In the genomic region with DNA sequence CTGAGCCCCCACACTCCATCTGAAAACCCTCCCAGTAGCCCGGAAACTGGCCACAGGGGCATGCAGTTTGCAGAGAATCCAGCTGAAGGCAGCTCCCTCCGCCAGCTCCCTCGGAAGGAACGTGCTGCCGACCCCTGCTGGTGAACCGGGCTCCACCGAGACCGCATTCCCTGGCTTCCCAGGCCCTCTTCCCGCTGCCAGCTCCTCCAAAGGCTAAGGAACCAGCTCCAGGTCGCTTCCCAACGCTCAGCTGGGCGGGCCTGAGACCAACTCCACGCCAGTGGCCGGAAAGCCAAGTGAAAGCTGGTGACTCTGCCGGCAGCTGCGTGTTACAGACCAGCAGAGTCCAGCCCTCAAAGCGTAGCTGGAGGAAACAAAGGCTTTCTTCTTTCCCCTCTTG, we compare ENCODE assay signal across 9 cellular contexts. TPM values are rescaled to one million over a fixed set of nuclear protein-coding genes. Genes with fewer than 3 reads are reported as not detected.
A peak's percentile ranks its signal among the peaks of the same experiment; 100 is the strongest.
DNase-seq lines count a peak whose midpoint lies in the region; ATAC-seq and TF ChIP-seq lines count a peak whose summit lies in the region.
"Had no signal": no experiment of that assay in that cellular context is flagged by ENCODE, and none has a peak within 500 bp of the region (broad histone marks: within the 10 kb centered on the region; RNA-seq: fewer than 3 reads in every experiment).

No MANE protein-coding gene starts in this region.

- H3K4me3 Mint-ChIP-seq in activated CD4-positive, alpha-beta memory T cell treated with anti-CD3 and anti-CD28 coated beads, Interleukin-2, amount 10 ng/mL, durations not matched to agents 7 days and 5 days = no peak overlapping the region
- H3K4me3 Mint-ChIP-seq: CD4-positive, CD25-positive, alpha-beta regulatory T cell had no signal

- no peak overlapping the region for H3K27ac Mint-ChIP-seq in activated CD4-positive, alpha-beta memory T cell treated with anti-CD3 and anti-CD28 coated beads, Interleukin-2, amount 10 ng/mL, durations not matched to agents 7 days and 5 days
- H3K27ac Mint-ChIP-seq: CD4-positive, CD25-positive, alpha-beta regulatory T cell had no signal

- peak overlapping the region in 1 of 2 donors; percentile 70 for H3K27ac ChIP-seq in breast epithelium
- no peak overlapping the region for H3K27ac ChIP-seq in mammary epithelial cell (ENCODE audit: insufficient read depth, low read depth, low read length)
- H3K27ac ChIP-seq in muscle layer of colon (ENCODE audit: low read depth, low read length) = peak overlapping the region; percentile 73

- H3K4me3 ChIP-seq in breast epithelium = peak overlapping the region; percentile 20 to 50 (median 30)
- H3K4me3 ChIP-seq in mammary epithelial cell (replicated peaks in 1 of 3; ENCODE audit: insufficient read depth in 1 of 3, low read depth in 2 of 3, low read length in 3 of 3) = no peak overlapping the region
- H3K4me3 ChIP-seq in muscle layer of colon (ENCODE audit: low read depth in 1 of 2, low read length in 2 of 2) = peak overlapping the region in 1 of 2 donors; percentile 27

- no peaks in the 10 kb centered on the region for H3K27me3 ChIP-seq in breast epithelium
- H3K27me3 ChIP-seq in mammary epithelial cell (ENCODE audit: insufficient read depth, low read length) = no peaks in the 10 kb centered on the region
- no peaks in the 10 kb centered on the region for H3K27me3 ChIP-seq in muscle layer of colon (ENCODE audit: control insufficient read depth in 1 of 2, insufficient read depth in 2 of 2, low read length in 2 of 2)

- H2AFZ ChIP-seq in mammary epithelial cell (ENCODE audit: low read depth, low read length) = no peak overlapping the region

- no peaks in the 10 kb centered on the region for H4K20me1 ChIP-seq in mammary epithelial cell (ENCODE audit: insufficient read depth, low read length)

- in situ Hi-C loops in mammary epithelial cell (cut with MboI; ENCODE audit: low sequenced_read_pairs in 2 of 2) = no loop called here

- no TSS peak for BruUV-seq in mammary epithelial cell (replicated peaks; lab: Mats Ljungman, UMichigan)

- TF ChIP-seq CTCF in breast epithelium (IDR thresholded peaks at IDR 0.05) (peak in 1 of 3 donors; percentile 49), mammary epithelial cell (conservative IDR thresholded peaks at IDR 0.05 in 1 of 2, IDR thresholded peaks at IDR 0.05 in 1 of 2; ENCODE audit: extremely low read depth in 1 of 2, insufficient read depth in 1 of 2, low read depth in 1 of 2, low read length in 2 of 2) (no peak)

- H3K27me3 Mint-ChIP-seq in activated CD4-positive, alpha-beta memory T cell treated with anti-CD3 and anti-CD28 coated beads, Interleukin-2, amount 10 ng/mL, durations not matched to agents 7 days and 5 days = no peaks in the 10 kb centered on the region
- H3K27me3 Mint-ChIP-seq: CD4-positive, CD25-positive, alpha-beta regulatory T cell had no signal

- H3K9me3 ChIP-seq in breast epithelium (no peaks in the 10 kb centered on the region), mammary epithelial cell (replicated peaks; ENCODE audit: insufficient read depth, low read length) (no peaks in the 10 kb centered on the region), muscle layer of colon (ENCODE audit: low read length) (no peaks in the 10 kb centered on the region)

- peaks cover 2% of the 10 kb centered on the region for H3K4me1 Mint-ChIP-seq in activated CD4-positive, alpha-beta memory T cell treated with anti-CD3 and anti-CD28 coated beads, Interleukin-2, amount 10 ng/mL, durations not matched to agents 7 days and 5 days

- TF ChIP-seq POLR2A in breast epithelium (IDR thresholded peaks at IDR 0.05) = no peak

- no peak overlapping the region for H3K4me2 ChIP-seq in mammary epithelial cell (ENCODE audit: insufficient read depth, low read depth, low read length)

- H3K36me3 ChIP-seq in breast epithelium (no peaks in the 10 kb centered on the region), mammary epithelial cell (ENCODE audit: insufficient read depth, low read length) (no peaks in the 10 kb centered on the region), muscle layer of colon (ENCODE audit: insufficient read depth, low read length) (no peaks in the 10 kb centered on the region)

- ATAC-seq in GM18502 (IDR thresholded peaks at IDR 0.05; ENCODE audit: poor library complexity, unreplicated experiment) = no peak

- dilution Hi-C loops in mammary epithelial cell (cut with HindIII; ENCODE audit: low sequenced_read_pairs) = no loop called here

- no peak overlapping the region for H3K9ac ChIP-seq in mammary epithelial cell (ENCODE audit: insufficient read depth, low read length)
- peak overlapping the region; percentile 4 for H3K9ac ChIP-seq in muscle layer of colon (ENCODE audit: low read length)

- peaks cover 45% of the 10 kb centered on the region for H3K79me2 ChIP-seq in mammary epithelial cell (ENCODE audit: insufficient read depth, low read length)

- H3K9me3 Mint-ChIP-seq in activated CD4-positive, alpha-beta memory T cell treated with anti-CD3 and anti-CD28 coated beads, Interleukin-2, amount 10 ng/mL, durations not matched to agents 7 days and 5 days = no peaks in the 10 kb centered on the region
- H3K9me3 Mint-ChIP-seq: CD4-positive, CD25-positive, alpha-beta regulatory T cell had no signal

- WGBS in mammary epithelial cell (ENCODE audit: low coverage, missing lambda C conversion rate) = 86% methylated on average over 7 of the region's 17 CpGs

- peaks cover 4% of the 10 kb centered on the region for H3K36me3 Mint-ChIP-seq in activated CD4-positive, alpha-beta memory T cell treated with anti-CD3 and anti-CD28 coated beads, Interleukin-2, amount 10 ng/mL, durations not matched to agents 7 days and 5 days (ENCODE audit: low read depth)

- no peaks in the 10 kb centered on the region for H3K4me1 ChIP-seq in breast epithelium
- H3K4me1 ChIP-seq in mammary epithelial cell (ENCODE audit: insufficient read depth, low read length) = no peaks in the 10 kb centered on the region
- H3K4me1 ChIP-seq in muscle layer of colon (ENCODE audit: insufficient read depth, low read length) = peaks cover 20% of the 10 kb centered on the region

- CTCF ChIA-PET in mammary epithelial cell (lab: Charles Lee; ENCODE audit: low non-redundant PET) = no interaction called here
- CTCF ChIA-PET in activated CD4-positive, alpha-beta memory T cell treated with anti-CD3 and anti-CD28 coated beads, Interleukin-2, amount 10 ng/mL, durations not matched to agents 7 days and 5 days (lab: Charles Lee) = interaction anchor here (0.8 to 1.2 kb wide), 2 partner anchors 38 to 131 kb away, joined by 3 to 4 read pairs; no protein-coding TSS in a partner anchor

- peak in 1 of 2 donors; percentile 55 for DNase-seq in breast epithelium (ENCODE audit: low spot score in 2 of 2)
- no peak for DNase-seq in mammary epithelial cell
- peak; percentile 34 for DNase-seq in fibroblast of the conjunctiva (ENCODE audit: low read depth)
- no peak for DNase-seq in activated CD8-positive, alpha-beta memory T cell treated with anti-CD3 and anti-CD28 coated beads, Interleukin-2, amount 50 U/mL, for 48 hours
- no peak for DNase-seq in activated CD4-positive, alpha-beta memory T cell treated with anti-CD3 and anti-CD28 coated beads, Interleukin-2, amount 10 ng/mL, durations not matched to agents 7 days and 5 days
- DNase-seq in NCI-H2081 treated with DMSO at 0.1 percent for 48 hours (lab: John Stamatoyannopoulos, UW) = no peak
- DNase-seq: CD4-positive, CD25-positive, alpha-beta regulatory T cell had no signal

- POLR2A ChIA-PET in activated CD4-positive, alpha-beta memory T cell treated with anti-CD3 and anti-CD28 coated beads, Interleukin-2, amount 10 ng/mL, durations not matched to agents 7 days and 5 days (lab: Charles Lee) = no interaction called here

- intact Hi-C loops in breast epithelium (cut with DNase I; ENCODE audit: low total_unique reads) (no loop called here), mammary epithelial cell (cut with micrococcal nuclease) (no loop called here)

RNA-seq across cellular contexts. Expression of a gene that starts 35.8 kb away (rescaled TPM):
- total RNA-seq in breast epithelium = 1 to 10 TPM; 2.6 to 3.3 (median 3.2) TPM
- under 1 TPM; 0.33 to 0.45 TPM for total RNA-seq in mammary epithelial cell
- 1.1 TPM for polyA plus RNA-seq in mammary epithelial cell
- 1.3 TPM for polyA minus RNA-seq in mammary epithelial cell
- total RNA-seq in activated CD4-positive, alpha-beta memory T cell treated with anti-CD3 and anti-CD28 coated beads, Interleukin-2, amount 10 ng/mL, durations not matched to agents 7 days and 5 days = under 1 TPM in 1 of 2 experiments, not detected in 1; 0.15 TPM
- total RNA-seq: CD4-positive, CD25-positive, alpha-beta regulatory T cell had no signal

RNA-seq across cellular contexts. Expression of a gene that starts 36.3 kb away (rescaled TPM):
- 10 to 100 TPM; 31.9 to 41.6 (median 34.1) TPM for total RNA-seq in breast epithelium
- 10 to 100 TPM; 11.5 to 20.8 TPM for total RNA-seq in mammary epithelial cell
- 24.1 TPM for polyA plus RNA-seq in mammary epithelial cell
- 10.2 TPM for polyA minus RNA-seq in mammary epithelial cell
- 10 to 100 TPM; 29.4 to 34.6 TPM for total RNA-seq in activated CD4-positive, alpha-beta memory T cell treated with anti-CD3 and anti-CD28 coated beads, Interleukin-2, amount 10 ng/mL, durations not matched to agents 7 days and 5 days

Comparison
In these comparisons a context has a peak if more than half of its experiments do, and no peak if none do; other contexts are left out.
1. H3K4me3 ChIP-seq: peak in breast epithelium (3 of 3); none in mammary epithelial cell (0 of 3).